ENCODE assay signal across 1 cellular context in genomic region chr6:53614676-53615075, GRCh38.
TF ChIP-seq lines count a peak whose summit lies in the region.

No MANE protein-coding gene starts in this region.

TF ChIP-seq in HepG2, 621 proteins besides CTCF, POLR2A, EP300 and RAD21 (continued from another document and continues in another):
- peak; percentile 62; the same call in 1 of the 2 replicates for TF ChIP-seq ARID5B (CRISPR knock-in tag; IDR thresholded peaks at IDR 0.05)
- TF ChIP-seq RARG (CRISPR knock-in tag; IDR thresholded peaks at IDR 0.05; ENCODE audit: low read depth): no peak
- no peak for TF ChIP-seq ZNF670 (CRISPR knock-in tag; IDR thresholded peaks at IDR 0.05; ENCODE audit: borderline replicate concordance)
- TF ChIP-seq ZFP36 (IDR thresholded peaks at IDR 0.05; ENCODE audit: borderline replicate concordance, low read depth, low read length, partially characterized antibody): no peak
- no peak for TF ChIP-seq ZNF275 (CRISPR knock-in tag; IDR thresholded peaks at IDR 0.05; ENCODE audit: borderline replicate concordance)
- TF ChIP-seq ZNF329 (CRISPR knock-in tag; IDR thresholded peaks at IDR 0.05; ENCODE audit: low read depth): no peak
- TF ChIP-seq ZC3H13 (CRISPR knock-in tag; IDR thresholded peaks at IDR 0.05): no peak
- no peak for TF ChIP-seq ZNF280D (CRISPR knock-in tag; IDR thresholded peaks at IDR 0.05)
- no peak for TF ChIP-seq U2AF1 (optimal IDR thresholded peaks at IDR 0.05; ENCODE audit: low read depth, low read length)
- no peak for TF ChIP-seq ZNF496 (CRISPR knock-in tag; IDR thresholded peaks at IDR 0.05; ENCODE audit: insufficient replicate concordance)
- TF ChIP-seq SRY (CRISPR knock-in tag; IDR thresholded peaks at IDR 0.05): no peak
- TF ChIP-seq NFE2 (CRISPR knock-in tag; IDR thresholded peaks at IDR 0.05): no peak
- peak in 1 of 2 experiments; percentile 94; a peak in 2 of 4 replicates for TF ChIP-seq ATF4 (CRISPR knock-in tag; IDR thresholded peaks at IDR 0.05)
- no peak for TF ChIP-seq ZBTB44 (CRISPR knock-in tag; IDR thresholded peaks at IDR 0.05)
- no peak for TF ChIP-seq ZNF839 (CRISPR knock-in tag; IDR thresholded peaks at IDR 0.05; ENCODE audit: borderline replicate concordance)
- TF ChIP-seq ZNF234 (CRISPR knock-in tag; conservative IDR thresholded peaks at IDR 0.05): no peak
- TF ChIP-seq PCBP1 (IDR thresholded peaks at IDR 0.05; ENCODE audit: borderline replicate concordance, low read depth, low read length): no peak
- TF ChIP-seq TCF12 (IDR thresholded peaks at IDR 0.05): no peak
- TF ChIP-seq TCF12 (CRISPR knock-in tag; IDR thresholded peaks at IDR 0.05): no peak
- TF ChIP-seq TFDP2 (CRISPR knock-in tag; IDR thresholded peaks at IDR 0.05): no peak
- no peak for TF ChIP-seq KLF13 (CRISPR knock-in tag; IDR thresholded peaks at IDR 0.05)
- TF ChIP-seq RFXANK (CRISPR knock-in tag; IDR thresholded peaks at IDR 0.05): no peak
- no peak for TF ChIP-seq AKAP8 (CRISPR knock-in tag; IDR thresholded peaks at IDR 0.05)
- no peak for TF ChIP-seq CHD2 (IDR thresholded peaks at IDR 0.05; ENCODE audit: low read depth, low read length)
- TF ChIP-seq THYN1 (CRISPR knock-in tag; IDR thresholded peaks at IDR 0.05; ENCODE audit: borderline replicate concordance, low read depth): no peak
- TF ChIP-seq THAP11 (CRISPR knock-in tag; IDR thresholded peaks at IDR 0.05): peak; percentile 50; the same call in 1 of the 2 replicates
- TF ChIP-seq NR0B2 (CRISPR knock-in tag; IDR thresholded peaks at IDR 0.05): no peak
- TF ChIP-seq MXD3 (CRISPR knock-in tag; IDR thresholded peaks at IDR 0.05): no peak
- TF ChIP-seq TRIM24 (CRISPR knock-in tag; IDR thresholded peaks at IDR 0.05): no peak
- no peak for TF ChIP-seq AHR (CRISPR knock-in tag; IDR thresholded peaks at IDR 0.05)
- TF ChIP-seq ZNF232 (CRISPR knock-in tag; IDR thresholded peaks at IDR 0.05; ENCODE audit: borderline replicate concordance): no peak
- no peak for TF ChIP-seq ZSCAN21 (CRISPR knock-in tag; IDR thresholded peaks at IDR 0.05; ENCODE audit: borderline replicate concordance)
- no peak; the same call in 1 of the 2 replicates for TF ChIP-seq ZBTB43 (CRISPR knock-in tag; conservative IDR thresholded peaks at IDR 0.05)
- no peak for TF ChIP-seq ELF3 (CRISPR knock-in tag; IDR thresholded peaks at IDR 0.05)
- no peak for TF ChIP-seq CREB3 (CRISPR knock-in tag; IDR thresholded peaks at IDR 0.05)
- TF ChIP-seq DMAP1 (CRISPR knock-in tag; IDR thresholded peaks at IDR 0.05): no peak
- no peak; the same call in 1 of the 2 replicates for TF ChIP-seq AFF4 (CRISPR knock-in tag; IDR thresholded peaks at IDR 0.05)
- 0 out of 2 replicates have a peak, but pooled peaks have one; percentile 29 for TF ChIP-seq ZNF614 (CRISPR knock-in tag; IDR thresholded peaks at IDR 0.05; ENCODE audit: borderline replicate concordance)
- TF ChIP-seq ZNF710 (CRISPR knock-in tag; IDR thresholded peaks at IDR 0.05; ENCODE audit: borderline replicate concordance): no peak
